8 cellular contexts compared by ENCODE assay signal in the genomic region with DNA sequence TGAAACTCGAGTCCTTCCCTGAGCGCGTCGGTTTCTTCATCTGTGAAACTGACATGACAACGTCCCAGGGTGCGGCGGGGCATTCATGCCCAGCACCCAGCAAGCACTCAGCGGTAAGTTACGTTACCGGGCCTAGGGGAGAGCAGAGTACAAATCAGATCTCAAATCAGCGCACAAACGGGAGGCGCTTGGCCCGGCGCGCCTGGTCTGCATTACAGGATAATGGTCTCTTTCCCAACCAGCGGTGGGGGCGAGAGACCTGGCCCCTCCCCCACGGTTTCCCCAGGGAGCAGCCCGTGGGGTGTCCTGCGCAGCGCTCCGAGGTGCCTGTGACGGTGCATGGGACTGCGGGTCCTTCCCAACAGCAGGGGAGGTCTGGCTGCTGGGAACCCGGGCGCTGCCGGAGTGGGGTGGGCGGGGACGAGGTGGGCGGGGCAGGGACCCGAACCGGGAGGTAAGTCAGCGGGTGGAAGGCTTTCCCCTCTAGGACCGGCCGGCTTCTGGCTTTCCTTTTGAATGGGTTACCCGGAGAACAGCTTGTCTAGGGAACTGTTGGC. TPM values are rescaled to one million over a fixed set of nuclear protein-coding genes. Genes with fewer than 3 reads are reported as not detected.
DNase-seq lines count a peak whose midpoint lies in the region; ATAC-seq, FAIRE-seq and TF ChIP-seq lines count a peak whose summit lies in the region.

No MANE protein-coding gene starts in this region.

- intact Hi-C loops in A673 (cut with micrococcal nuclease; ENCODE audit: unreplicated experiment) = no loop called here

- no peak for FAIRE-seq in bronchial epithelial cell (lab: Jason Lieb, UNC)

- H3K36me3 Mint-ChIP-seq in type B pancreatic cell = peaks cover 3% of the 10 kb centered on the region

- H3K27me3 Mint-ChIP-seq in type B pancreatic cell = peaks cover 14% of the 10 kb centered on the region

- no peak for TF ChIP-seq RAD21 in liver (IDR thresholded peaks at IDR 0.05)

- no peaks in the 10 kb centered on the region for H3K27me3 ChIP-seq in A673 (replicated peaks; ENCODE audit: insufficient read depth, low read depth, low read length, poor library complexity)
- H3K27me3 ChIP-seq in bronchial epithelial cell (ENCODE audit: control insufficient read depth, insufficient read depth, low read length) = no peaks in the 10 kb centered on the region
- peaks cover 0 to 8% (median 3%) of the 10 kb centered on the region in 4 donors for H3K27me3 ChIP-seq in liver (ENCODE audit: control insufficient read depth in 4 of 4, insufficient read depth in 4 of 4, low read length in 3 of 4)

- peak overlapping the region; percentile 92 for H3K4me3 Mint-ChIP-seq in type B pancreatic cell

- peak overlapping the region; percentile 85 for H3K27ac Mint-ChIP-seq in type B pancreatic cell

- H3K27ac ChIP-seq in A673 (ENCODE audit: low read depth, low read length, poor library complexity, severe bottlenecking) (no peak overlapping the region), liver (ENCODE audit: low read depth in 1 of 2, low read length in 2 of 2) (peak overlapping the region; percentile 76 to 85)

- peak overlapping the region; percentile 62 for H3K4me3 ChIP-seq in A673 (ENCODE audit: low read depth, low read length, poor library complexity, severe bottlenecking)
- peak overlapping the region; percentile 65 for H3K4me3 ChIP-seq in HFF-Myc (replicated peaks; ENCODE audit: low read depth, low read length)
- H3K4me3 ChIP-seq in bronchial epithelial cell (ENCODE audit: low read depth, low read length) = peak overlapping the region; percentile 63
- peak overlapping the region; percentile 28 to 50 (median 28) for H3K4me3 ChIP-seq in liver (ENCODE audit: low read depth in 1 of 3, low read length in 3 of 3)

- no peak for TF ChIP-seq CTCF in A673 (conservative IDR thresholded peaks at IDR 0.05; ENCODE audit: low read depth, low read length)
- no peak for TF ChIP-seq CTCF in HFF-Myc (IDR thresholded peaks at IDR 0.05; ENCODE audit: low read depth, low read length, missing control alignments)
- no peak for TF ChIP-seq CTCF in bronchial epithelial cell (IDR thresholded peaks at IDR 0.05; ENCODE audit: insufficient read depth, low read length, severe bottlenecking)
- no peak for TF ChIP-seq CTCF in liver (IDR thresholded peaks at IDR 0.05; ENCODE audit: low read depth, low read length, missing input control)
- TF ChIP-seq CTCF in type B pancreatic cell (conservative IDR thresholded peaks at IDR 0.05) = no peak

- ATAC-seq in GM19397 (IDR thresholded peaks at IDR 0.05; ENCODE audit: unreplicated experiment) = no peak

- peak overlapping the region; percentile 20 to 37 for H3K9ac ChIP-seq in liver (ENCODE audit: low read depth in 1 of 2, low read length in 2 of 2)

- peaks cover 5% of the 10 kb centered on the region for H3K9me3 Mint-ChIP-seq in type B pancreatic cell

- peak; percentile 22 for DNase-seq in A673 (ENCODE audit: low spot score)
- DNase-seq in HFF-Myc (ENCODE audit: extremely low read depth, low read depth) = no peak
- peak; percentile 30 for DNase-seq in bronchial epithelial cell (ENCODE audit: low read depth)
- no peak for DNase-seq in type B pancreatic cell (ENCODE audit: extremely low spot score, unreplicated experiment)
- no peak for DNase-seq in NCI-H2171 (lab: John Stamatoyannopoulos, UW)
- DNase-seq in GF-D8 (lab: John Stamatoyannopoulos, UW) = no peak

- WGBS in liver = 8% methylated on average over 37 of the region's 37 CpGs

- POLR2A ChIA-PET in A673 (lab: Charles Lee; ENCODE audit: low non-redundant PET) = no interaction called here

- H3K4me1 Mint-ChIP-seq in type B pancreatic cell (ENCODE audit: unreplicated experiment) = peaks cover 53% of the 10 kb centered on the region

- H3K36me3 ChIP-seq in A673 (ENCODE audit: insufficient read depth, low read length, poor library complexity, severe bottlenecking) (no peaks in the 10 kb centered on the region), bronchial epithelial cell (ENCODE audit: control insufficient read depth, insufficient read depth, low read length) (no peaks in the 10 kb centered on the region), liver (ENCODE audit: control insufficient read depth in 4 of 4, insufficient read depth in 3 of 4, low read depth in 1 of 4, low read length in 3 of 4) (no peaks in the 10 kb centered on the region)

- H3K9me3 ChIP-seq in A673 (ENCODE audit: low read depth, low read length, poor library complexity, severe bottlenecking) (no peaks in the 10 kb centered on the region), liver (ENCODE audit: control insufficient read depth in 4 of 4, low read length in 3 of 4) (no peaks in the 10 kb centered on the region)

- H3K4me1 ChIP-seq in A673 (ENCODE audit: insufficient read depth, low read length, poor library complexity, severe bottlenecking) (peaks cover 13% of the 10 kb centered on the region), liver (ENCODE audit: control insufficient read depth in 4 of 4, insufficient read depth in 4 of 4, low read length in 3 of 4) (peaks cover 6 to 34% (median 21%) of the 10 kb centered on the region in 4 donors)

- CTCF ChIA-PET in A673 (lab: Charles Lee) = no interaction called here

- no TSS peak for BruUV-seq in A673 (replicated peaks; lab: Mats Ljungman, UMichigan)

TF ChIP-seq in liver, 16 proteins besides CTCF, POLR2A, EP300 and RAD21:
- no peak for TF ChIP-seq RXRA (IDR thresholded peaks at IDR 0.05)
- no peak for TF ChIP-seq JUND (IDR thresholded peaks at IDR 0.05)
- no peak for TF ChIP-seq REST (IDR thresholded peaks at IDR 0.05)
- no peak for TF ChIP-seq GABPA (IDR thresholded peaks at IDR 0.05 in 1 of 2, conservative IDR thresholded peaks at IDR 0.05 in 1 of 2)
- TF ChIP-seq HNF4G (IDR thresholded peaks at IDR 0.05) = no peak
- TF ChIP-seq EGR1 (IDR thresholded peaks at IDR 0.05; ENCODE audit: low read depth in 2 of 2) = no peak
- TF ChIP-seq ZBTB33 (IDR thresholded peaks at IDR 0.05) = no peak
- no peak for TF ChIP-seq NR2F2 (IDR thresholded peaks at IDR 0.05)
- TF ChIP-seq HNF4A (conservative IDR thresholded peaks at IDR 0.05) = no peak
- TF ChIP-seq FOXA1 (IDR thresholded peaks at IDR 0.05) = no peak
- TF ChIP-seq FOXA2 (IDR thresholded peaks at IDR 0.05) = no peak
- no peak for TF ChIP-seq TAF1 (conservative IDR thresholded peaks at IDR 0.05)
- TF ChIP-seq, protein P1, sequence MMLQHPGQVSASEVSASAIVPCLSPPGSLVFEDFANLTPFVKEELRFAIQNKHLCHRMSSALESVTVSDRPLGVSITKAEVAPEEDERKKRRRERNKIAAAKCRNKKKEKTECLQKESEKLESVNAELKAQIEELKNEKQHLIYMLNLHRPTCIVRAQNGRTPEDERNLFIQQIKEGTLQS (IDR thresholded peaks at IDR 0.05) = no peak
- no peak for TF ChIP-seq MAX (IDR thresholded peaks at IDR 0.05)
- TF ChIP-seq YY1 (IDR thresholded peaks at IDR 0.05) = no peak
- no peak for TF ChIP-seq SP1 (IDR thresholded peaks at IDR 0.05)

RNA-seq across cellular contexts. Expression of gene TMEM51, which starts 1.0 kb away (rescaled TPM):
- total RNA-seq in A673 (2021) (1.7 TPM in 2 replicates), bronchial epithelial cell (5.3 and 6.4 TPM in 2 replicates), liver (1 to 10 TPM; 1.4 to 2.7 TPM), type B pancreatic cell (ENCODE audit: low replicate concordance) (12.5 and 28.8 TPM in 2 replicates)
- 1 to 10 TPM; 1.3 to 2.3 TPM for polyA plus RNA-seq in liver

Comparison
In these comparisons a context has a peak if more than half of its experiments do, and no peak if none do; other contexts are left out.
1. DNase-seq: peak in A673 (single experiment) and bronchial epithelial cell (single experiment); none in HFF-Myc (single experiment), type B pancreatic cell (single experiment), NCI-H2171 (single experiment) and GF-D8 (single experiment).
2. Peak in every context shown above with its lines, with median percentiles within 50 percentile points of each other: H3K4me3 ChIP-seq.